In the genomic region with DNA sequence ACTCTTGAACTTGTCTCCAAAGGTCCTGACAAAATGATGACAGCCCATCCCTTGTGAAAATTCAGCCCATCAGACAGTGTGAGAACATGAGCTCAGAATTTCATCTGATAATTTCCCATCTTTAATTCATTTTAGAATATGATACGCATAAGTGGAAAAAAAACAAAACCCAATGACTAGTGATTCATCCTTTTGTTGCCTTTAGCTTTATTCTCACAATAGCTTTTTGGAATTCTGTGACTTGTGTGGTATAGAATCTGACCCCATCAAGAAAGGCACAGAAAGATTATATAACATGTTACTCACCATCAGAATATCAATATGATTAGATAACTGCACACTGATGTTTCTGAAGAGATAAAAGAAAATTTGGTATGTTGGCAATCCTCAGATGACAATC, we compare ENCODE assay signal across 1 cellular context.
TF ChIP-seq lines count a peak whose summit lies in the region.

No MANE protein-coding gene starts in this region.

TF ChIP-seq in K562, 482 proteins besides CTCF, POLR2A, EP300 and RAD21:
- TF ChIP-seq ZNF232 (CRISPR knock-in tag; IDR thresholded peaks at IDR 0.05) (no peak), MAX (CRISPR knock-in tag; IDR thresholded peaks at IDR 0.05) (no peak), SIN3B (IDR thresholded peaks at IDR 0.05; ENCODE audit: low read depth) (no peak), KDM4B (IDR thresholded peaks at IDR 0.05; ENCODE audit: borderline replicate concordance in 2 of 2, low read depth in 1 of 2) (no peak), SAP30 (IDR thresholded peaks at IDR 0.05; ENCODE audit: borderline replicate concordance, insufficient read depth, low read depth, low read length, poor library complexity, severe bottlenecking) (no peak), BRD9 (IDR thresholded peaks at IDR 0.05; ENCODE audit: low read depth, partially characterized antibody) (no peak), STAG1 (CRISPR knock-in tag; IDR thresholded peaks at IDR 0.05; ENCODE audit: borderline replicate concordance) (no peak)
- TF ChIP-seq, protein P1, sequence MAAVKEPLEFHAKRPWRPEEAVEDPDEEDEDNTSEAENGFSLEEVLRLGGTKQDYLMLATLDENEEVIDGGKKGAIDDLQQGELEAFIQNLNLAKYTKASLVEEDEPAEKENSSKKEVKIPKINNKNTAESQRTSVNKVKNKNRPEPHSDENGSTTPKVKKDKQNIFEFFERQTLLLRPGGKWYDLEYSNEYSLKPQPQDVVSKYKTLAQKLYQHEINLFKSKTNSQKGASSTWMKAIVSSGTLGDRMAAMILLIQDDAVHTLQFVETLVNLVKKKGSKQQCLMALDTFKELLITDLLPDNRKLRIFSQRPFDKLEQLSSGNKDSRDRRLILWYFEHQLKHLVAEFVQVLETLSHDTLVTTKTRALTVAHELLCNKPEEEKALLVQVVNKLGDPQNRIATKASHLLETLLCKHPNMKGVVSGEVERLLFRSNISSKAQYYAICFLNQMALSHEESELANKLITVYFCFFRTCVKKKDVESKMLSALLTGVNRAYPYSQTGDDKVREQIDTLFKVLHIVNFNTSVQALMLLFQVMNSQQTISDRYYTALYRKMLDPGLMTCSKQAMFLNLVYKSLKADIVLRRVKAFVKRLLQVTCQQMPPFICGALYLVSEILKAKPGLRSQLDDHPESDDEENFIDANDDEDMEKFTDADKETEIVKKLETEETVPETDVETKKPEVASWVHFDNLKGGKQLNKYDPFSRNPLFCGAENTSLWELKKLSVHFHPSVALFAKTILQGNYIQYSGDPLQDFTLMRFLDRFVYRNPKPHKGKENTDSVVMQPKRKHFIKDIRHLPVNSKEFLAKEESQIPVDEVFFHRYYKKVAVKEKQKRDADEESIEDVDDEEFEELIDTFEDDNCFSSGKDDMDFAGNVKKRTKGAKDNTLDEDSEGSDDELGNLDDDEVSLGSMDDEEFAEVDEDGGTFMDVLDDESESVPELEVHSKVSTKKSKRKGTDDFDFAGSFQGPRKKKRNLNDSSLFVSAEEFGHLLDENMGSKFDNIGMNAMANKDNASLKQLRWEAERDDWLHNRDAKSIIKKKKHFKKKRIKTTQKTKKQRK (IDR thresholded peaks at IDR 0.05; ENCODE audit: borderline replicate concordance, low read depth, low read length) = no peak
- TF ChIP-seq, protein P2, sequence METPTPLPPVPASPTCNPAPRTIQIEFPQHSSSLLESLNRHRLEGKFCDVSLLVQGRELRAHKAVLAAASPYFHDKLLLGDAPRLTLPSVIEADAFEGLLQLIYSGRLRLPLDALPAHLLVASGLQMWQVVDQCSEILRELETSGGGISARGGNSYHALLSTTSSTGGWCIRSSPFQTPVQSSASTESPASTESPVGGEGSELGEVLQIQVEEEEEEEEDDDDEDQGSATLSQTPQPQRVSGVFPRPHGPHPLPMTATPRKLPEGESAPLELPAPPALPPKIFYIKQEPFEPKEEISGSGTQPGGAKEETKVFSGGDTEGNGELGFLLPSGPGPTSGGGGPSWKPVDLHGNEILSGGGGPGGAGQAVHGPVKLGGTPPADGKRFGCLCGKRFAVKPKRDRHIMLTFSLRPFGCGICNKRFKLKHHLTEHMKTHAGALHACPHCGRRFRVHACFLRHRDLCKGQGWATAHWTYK (CRISPR knock-in tag; IDR thresholded peaks at IDR 0.05) = no peak
- TF ChIP-seq, protein P3, sequence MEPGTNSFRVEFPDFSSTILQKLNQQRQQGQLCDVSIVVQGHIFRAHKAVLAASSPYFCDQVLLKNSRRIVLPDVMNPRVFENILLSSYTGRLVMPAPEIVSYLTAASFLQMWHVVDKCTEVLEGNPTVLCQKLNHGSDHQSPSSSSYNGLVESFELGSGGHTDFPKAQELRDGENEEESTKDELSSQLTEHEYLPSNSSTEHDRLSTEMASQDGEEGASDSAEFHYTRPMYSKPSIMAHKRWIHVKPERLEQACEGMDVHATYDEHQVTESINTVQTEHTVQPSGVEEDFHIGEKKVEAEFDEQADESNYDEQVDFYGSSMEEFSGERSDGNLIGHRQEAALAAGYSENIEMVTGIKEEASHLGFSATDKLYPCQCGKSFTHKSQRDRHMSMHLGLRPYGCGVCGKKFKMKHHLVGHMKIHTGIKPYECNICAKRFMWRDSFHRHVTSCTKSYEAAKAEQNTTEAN (CRISPR knock-in tag; IDR thresholded peaks at IDR 0.05) = no peak
TF ChIP-seq in K562: peak in this region for 0.
